In the genomic region with DNA sequence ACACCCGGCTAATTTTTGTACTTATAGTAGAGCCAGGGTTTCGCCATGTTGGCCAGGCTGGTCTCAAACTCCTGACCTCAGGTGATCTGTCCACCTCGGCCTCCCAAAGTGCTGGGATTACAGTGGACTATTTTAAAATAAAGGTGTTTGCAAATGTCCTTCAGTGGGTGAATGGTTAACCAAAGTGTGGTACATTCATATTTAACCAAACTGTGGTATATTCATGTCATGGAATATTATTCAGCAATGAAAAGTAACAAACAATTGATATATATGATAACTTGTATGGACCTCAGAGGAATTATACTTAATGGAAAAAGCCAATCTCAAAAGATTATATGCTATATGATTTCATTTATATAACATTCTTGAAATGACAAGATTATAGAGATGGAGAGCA, we compare ENCODE assay signal across 33 cellular contexts.
"Had no signal": no experiment of that assay in that cellular context is flagged by ENCODE, and none has a peak within 500 bp of the region (broad histone marks: within the 10 kb centered on the region; RNA-seq: fewer than 3 reads in every experiment).

No MANE protein-coding gene starts in this region.

- H3K27me3 ChIP-seq: ascending aorta, body of pancreas, brain microvascular endothelial cell, breast epithelium, cardiac muscle cell had no signal

- H3K4me3 ChIP-seq: adrenal gland, ascending aorta, body of pancreas, breast epithelium, cardiac muscle cell had no signal

- ATAC-seq: activated naive CD4-positive, alpha-beta T cell treated with anti-CD3 and anti-CD28 coated beads, Interleukin-2, amount 50 U/mL, for 72 hours; activated naive CD8-positive, alpha-beta T cell treated with anti-CD3 and anti-CD28 coated beads, Interleukin-2, amount 50 U/mL, for 24 hours; activated T-cell treated with anti-CD3 and anti-CD28 coated beads, Interleukin-2, amount 50 U/mL, for 4 hours; activated T-cell treated with anti-CD3 and anti-CD28 coated beads, Interleukin-2, amount 50 U/mL, for 72 hours; activated T-helper 17 cell treated with anti-CD3 and anti-CD28 coated beads, Interleukin-2, amount 50 U/mL, for 72 hours; body of pancreas had no signal

- DNase-seq: activated effector memory CD4-positive, alpha-beta T cell treated with anti-CD3 and anti-CD28 coated beads, Interleukin-2, amount 50 U/mL, for 16 hours; activated effector memory CD4-positive, alpha-beta T cell treated with Interleukin-2 at 50 U/mL for 16 hours; activated gamma-delta T cell; activated gamma-delta T cell treated with Interleukin-2 at 50 U/mL for 16 hours; activated naive CD4-positive, alpha-beta T cell; activated naive CD4-positive, alpha-beta T cell treated with anti-CD3 and anti-CD28 coated beads for 36 hours; activated naive CD4-positive, alpha-beta T cell treated with anti-CD3 and anti-CD28 coated beads, Interleukin-2, amount 10 ng/mL, durations not matched to agents 7 days and 5 days; activated naive CD4-positive, alpha-beta T cell treated with anti-CD3 and anti-CD28 coated beads, Interleukin-2, amount 50 U/mL, for 16 hours; activated naive CD4-positive, alpha-beta T cell treated with Interleukin-2 at 50 U/mL for 16 hours; activated naive CD8-positive, alpha-beta T cell treated with anti-CD3 and anti-CD28 coated beads for 36 hours; activated naive CD8-positive, alpha-beta T cell treated with anti-CD3 and anti-CD28 coated beads, Interleukin-2, amount 10 ng/mL, durations not matched to agents 7 days and 5 days; activated naive CD8-positive, alpha-beta T cell treated with anti-CD3 and anti-CD28 coated beads, Interleukin-2, amount 50 U/mL, for 24 hours; activated T-cell treated with anti-CD3 and anti-CD28 coated beads, Interleukin-2, amount 50 U/mL, for 24 hours; activated T-cell treated with anti-CD3 and anti-CD28 coated beads, Interleukin-2, amount 50 U/mL, for 4 hours; activated T-cell treated with anti-CD3 and anti-CD28 coated beads, Interleukin-2, amount 50 U/mL, for 48 hours; activated T-cell treated with anti-CD3 and anti-CD28 coated beads, Interleukin-2, amount 50 U/mL, for 72 hours; adrenal gland; amniotic stem cell; amygdala; anterior cingulate cortex; aorta; body of pancreas; brain microvascular endothelial cell; caudate nucleus; central memory CD4-positive, alpha-beta T cell; cerebellar nuclear complex had no signal

- H3K36me3 ChIP-seq: adrenal gland, ascending aorta, brain microvascular endothelial cell, breast epithelium, cardiac muscle cell had no signal

- H3K27ac ChIP-seq: adrenal gland, ascending aorta, body of pancreas, brain microvascular endothelial cell, breast epithelium, cardiac muscle cell had no signal

- FAIRE-seq: astrocyte, bronchial epithelial cell had no signal

- H3K4me1 ChIP-seq: adrenal gland, ascending aorta, body of pancreas, breast epithelium had no signal

- H3K9me3 ChIP-seq: adrenal gland, ascending aorta, body of pancreas, breast epithelium had no signal
